ENCODE assay signal across 8 cellular contexts in the genomic region with DNA sequence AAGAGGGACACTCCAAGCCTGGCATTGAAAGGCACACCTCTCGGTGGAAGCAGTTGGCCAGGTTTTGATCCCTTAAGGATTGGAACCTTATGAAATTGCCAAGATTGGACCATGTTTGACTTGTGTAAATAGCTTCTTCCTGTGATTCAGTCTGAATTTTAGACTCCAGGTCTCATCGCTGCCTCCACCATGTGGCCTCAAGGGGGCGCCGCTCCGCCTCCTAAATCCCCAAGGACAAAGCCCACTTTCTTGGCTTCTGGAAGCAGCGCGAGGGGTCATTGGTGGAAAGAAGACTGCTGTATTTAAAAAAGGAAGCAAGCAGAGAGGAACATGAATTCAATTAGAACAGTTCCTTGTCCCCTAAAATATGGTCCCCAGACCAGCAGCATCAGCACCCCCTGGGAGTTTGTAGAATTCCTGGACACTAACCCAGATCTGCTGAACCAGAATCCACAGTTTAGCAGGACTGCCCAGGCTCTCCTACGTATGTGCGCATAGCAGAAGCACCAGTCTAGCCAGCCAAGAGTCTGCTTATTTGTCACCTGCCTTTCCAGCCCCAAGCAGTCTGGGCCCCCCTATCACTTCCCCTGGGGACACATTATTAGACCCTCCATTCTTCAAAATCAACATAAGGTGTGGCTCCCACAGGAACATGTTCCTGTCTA.
DNase-seq lines count a peak whose midpoint lies in the region; ATAC-seq and TF ChIP-seq lines count a peak whose summit lies in the region.

No MANE protein-coding gene starts in this region.

- ATAC-seq in HG03571 (IDR thresholded peaks at IDR 0.05; ENCODE audit: unreplicated experiment): no peak

- TF ChIP-seq CTCF in GM12873 (IDR thresholded peaks at IDR 0.05; ENCODE audit: insufficient read depth, low read depth, low read length, missing control alignments): peak; percentile 85

- DNase-seq in AG08395 (ENCODE audit: low spot score) (peak; percentile 52), NCI-H2227 (lab: John Stamatoyannopoulos, UW; ENCODE audit: unreplicated experiment) (peak; percentile 73), amniotic epithelial cell (ENCODE audit: low read depth) (peak; percentile 66), iPS-NIHi11 (ENCODE audit: low spot score) (peak; percentile 71), cerebellar nuclear complex (lab: John Stamatoyannopoulos, UW) (no peak)
- peak; percentile 27 for DNase-seq in stimulated activated CD4-positive, alpha-beta T cell treated with anti-CD3 and anti-CD28 coated beads, Interleukin-4, amount 100 ng/mL, for 1 hour

Comparison
In these comparisons a context has a peak if more than half of its experiments do, and no peak if none do; other contexts are left out.
1. DNase-seq: peak in AG08395 (single experiment), NCI-H2227 (single experiment), amniotic epithelial cell (single experiment), iPS-NIHi11 (single experiment) and stimulated activated CD4-positive, alpha-beta T cell treated with anti-CD3 and anti-CD28 coated beads, Interleukin-4, amount 100 ng/mL, for 1 hour (single experiment); none in cerebellar nuclear complex (0 of 2).